Comparison of ENCODE assay signal across 14 cellular contexts in the genomic region with DNA sequence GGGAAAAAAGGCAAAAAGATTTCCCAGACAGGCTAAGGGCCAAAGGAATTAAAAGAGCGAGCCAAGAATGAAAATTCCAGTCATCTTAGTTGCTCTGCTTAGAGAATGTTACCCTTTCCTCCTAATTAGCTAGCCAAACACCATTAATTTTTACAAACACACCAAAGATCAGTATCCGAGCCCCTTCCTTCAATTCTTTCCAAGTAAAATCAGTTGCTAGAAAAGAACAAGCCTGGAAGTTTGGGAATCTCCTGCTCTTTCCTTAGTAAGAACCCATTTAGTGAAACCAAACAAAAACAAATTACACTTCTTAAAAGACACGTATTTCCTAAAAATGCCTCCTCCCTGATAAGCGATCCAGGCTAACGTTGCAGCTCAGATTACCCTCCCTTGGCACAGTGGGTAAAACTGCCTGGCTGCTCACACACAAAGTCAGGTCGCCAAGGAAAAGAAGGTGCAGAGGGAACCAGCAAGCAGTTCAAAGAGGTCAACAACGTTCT. TPM values are rescaled to one million over a fixed set of nuclear protein-coding genes. Genes with fewer than 3 reads are reported as not detected.
A peak's percentile ranks its signal among the peaks of the same experiment; 100 is the strongest.
DNase-seq lines count a peak whose midpoint lies in the region; ATAC-seq, FAIRE-seq and TF ChIP-seq lines count a peak whose summit lies in the region.
"Had no signal": no experiment of that assay in that cellular context is flagged by ENCODE, and none has a peak within 500 bp of the region (broad histone marks: within the 10 kb centered on the region; RNA-seq: fewer than 3 reads in every experiment).

No MANE protein-coding gene starts in this region.

- 21 to 29% methylated on average over 7 of the region's 7 CpGs for WGBS in gastroesophageal sphincter (ENCODE audit: low coverage in 1 of 2), 2 donors
- WGBS in pancreas, 2 donors: 50 to 53% methylated on average over 7 of the region's 7 CpGs

- TF ChIP-seq EP300 in gastroesophageal sphincter (IDR thresholded peaks at IDR 0.05): no peak

- H4K20me1 ChIP-seq in OCI-LY7 (ENCODE audit: insufficient read depth, low read length): no peaks in the 10 kb centered on the region

- no peaks in the 10 kb centered on the region for H3K9me3 ChIP-seq in gastroesophageal sphincter
- no peaks in the 10 kb centered on the region for H3K9me3 ChIP-seq in gastrocnemius medialis
- H3K9me3 ChIP-seq in OCI-LY7 (ENCODE audit: low read length): no peaks in the 10 kb centered on the region
- H3K9me3 ChIP-seq in pancreas: no peaks in the 10 kb centered on the region
- H3K9me3 ChIP-seq: neutrophil had no signal

- FAIRE-seq in pancreas (lab: Jason Lieb, UNC): no peak
- FAIRE-seq: GM19239 had no signal

- H3K36me3 ChIP-seq in gastroesophageal sphincter: no peaks in the 10 kb centered on the region
- H3K36me3 ChIP-seq in gastrocnemius medialis: no peaks in the 10 kb centered on the region
- no peaks in the 10 kb centered on the region for H3K36me3 ChIP-seq in OCI-LY7 (ENCODE audit: insufficient read depth, low read length)
- no peaks in the 10 kb centered on the region for H3K36me3 ChIP-seq in pancreas
- H3K36me3 ChIP-seq: neutrophil had no signal

- peaks cover 0 to 20% (median 13%) of the 10 kb centered on the region in 3 donors for H3K4me1 ChIP-seq in gastroesophageal sphincter
- peaks cover 17 to 48% of the 10 kb centered on the region in 2 donors for H3K4me1 ChIP-seq in gastrocnemius medialis
- H3K4me1 ChIP-seq in OCI-LY7 (ENCODE audit: insufficient read depth, low read length, poor library complexity, severe bottlenecking): no peaks in the 10 kb centered on the region
- H3K4me1 ChIP-seq in pancreas: peaks cover 0 to 9% (median 8%) of the 10 kb centered on the region in 3 donors

- no TSS peak for BruUV-seq in OCI-LY7 (replicated peaks; lab: Mats Ljungman, UMichigan)

- no peak overlapping the region for H2AFZ ChIP-seq in OCI-LY7 (ENCODE audit: low read length)

- H3K4me2 ChIP-seq in OCI-LY7 (ENCODE audit: low read length): no peak overlapping the region

- DNase-seq in G401 (ENCODE audit: low spot score) (peak; percentile 63), amniotic stem cell (lab: John Stamatoyannopoulos, UW) (peak; percentile 11), gastrocnemius medialis (no peak), hippocampal formation (lab: John Stamatoyannopoulos, UW) (no peak), OCI-LY7 (ENCODE audit: low spot score) (no peak), pancreas (no peak)
- DNase-seq: activated CD4-positive, alpha-beta T cell treated with anti-CD3 and anti-CD28 coated beads for 4 hours; activated effector memory CD4-positive, alpha-beta T cell treated with Interleukin-2 at 50 U/mL for 16 hours; effector CD8-positive, alpha-beta T cell; NCI-H524 had no signal

- ATAC-seq in gastroesophageal sphincter (peak; percentile 53), gastrocnemius medialis (peak; percentile 51 to 52), GM21515 (IDR thresholded peaks at IDR 0.05; ENCODE audit: unreplicated experiment) (no peak), pancreas (no peak)

- H3K27ac ChIP-seq in gastroesophageal sphincter (peak overlapping the region in 3 of 4 donors; percentile 7 to 46 (median 34)), gastrocnemius medialis (peak overlapping the region; percentile 41 to 72 (median 63)), OCI-LY7 (ENCODE audit: low read depth, low read length, poor library complexity, severe bottlenecking) (no peak overlapping the region), pancreas (no peak overlapping the region)
- H3K27ac ChIP-seq: neutrophil had no signal

- TF ChIP-seq CTCF in gastroesophageal sphincter (IDR thresholded peaks at IDR 0.05) (no peak), gastrocnemius medialis (IDR thresholded peaks at IDR 0.05 in 4 of 5, conservative IDR thresholded peaks at IDR 0.05 in 1 of 5) (no peak), OCI-LY7 (conservative IDR thresholded peaks at IDR 0.05; ENCODE audit: low read length) (no peak), pancreas (IDR thresholded peaks at IDR 0.05) (no peak)

- TF ChIP-seq POLR2A in gastroesophageal sphincter (IDR thresholded peaks at IDR 0.05): no peak
- no peak for TF ChIP-seq POLR2A in gastrocnemius medialis (IDR thresholded peaks at IDR 0.05)

- POLR2A ChIA-PET in OCI-LY7 (lab: Charles Lee): no interaction called here

- CTCF ChIA-PET in OCI-LY7 (lab: Charles Lee; ENCODE audit: unreplicated experiment): no interaction called here

- H3K9me2 ChIP-seq in OCI-LY7 (ENCODE audit: insufficient read depth, low read length): no peaks in the 10 kb centered on the region

- H3K27me3 ChIP-seq in gastroesophageal sphincter (no peaks in the 10 kb centered on the region), gastrocnemius medialis (no peaks in the 10 kb centered on the region), pancreas (no peaks in the 10 kb centered on the region)

- in situ Hi-C loops in G401 (cut with HindIII; ENCODE audit: low sequenced_read_pairs) (no loop called here), gastrocnemius medialis (cut with MboI; ENCODE audit: low sequenced_read_pairs in 4 of 4) (no loop called here)

- no peaks in the 10 kb centered on the region for H3K79me2 ChIP-seq in OCI-LY7 (ENCODE audit: insufficient read depth, low read depth, low read length)

- intact Hi-C loops in gastrocnemius medialis (cut with DNase I; ENCODE audit: low total_unique reads): loop anchor here (5.0 kb wide), 1 partner anchor 52 kb away; no protein-coding TSS in a partner anchor
- intact Hi-C loops in OCI-LY7 (cut with micrococcal nuclease; ENCODE audit: unreplicated experiment): no loop called here
- intact Hi-C loops in pancreas (cut with DNase I): no loop called here

- no peak overlapping the region for H3K4me3 ChIP-seq in gastroesophageal sphincter
- H3K4me3 ChIP-seq in gastrocnemius medialis: no peak overlapping the region
- H3K4me3 ChIP-seq in OCI-LY7 (ENCODE audit: low read depth, low read length, poor library complexity, severe bottlenecking): no peak overlapping the region
- no peak overlapping the region for H3K4me3 ChIP-seq in pancreas

RNA-seq across cellular contexts. Expression of a gene that starts 57.1 kb away (rescaled TPM):
- 1.5 and 2.1 TPM in 2 replicates for total RNA-seq in G401 (2014; rRNA removed; shearing (Covaris generic))
- total RNA-seq in gastroesophageal sphincter: 100 to 1,000 TPM in 2 of 4 donors, 10 to 100 TPM in 2; 75.2 to 172 (median 110) TPM
- 100 to 1,000 TPM in 3 of 4 donors, 10 to 100 TPM in 1; 84.7 to 203 (median 150) TPM for total RNA-seq in gastrocnemius medialis
- total RNA-seq in OCI-LY7 (2014; rRNA removed; shearing (Covaris generic)): 61.1 and 94.2 TPM in 2 replicates
- 246 and 268 TPM in 2 replicates for total RNA-seq in OCI-LY7 (2022)
- 10 to 100 TPM; 28.1 to 44.5 (median 37.1) TPM for total RNA-seq in pancreas
- polyA plus RNA-seq in pancreas: 10 to 100 TPM; 13.3 to 30.8 TPM

Comparison
In these comparisons a context has a peak if more than half of its experiments do, and no peak if none do; other contexts are left out.
1. DNase-seq: peak in G401 (single experiment) and amniotic stem cell (single experiment); none in gastrocnemius medialis (0 of 2), hippocampal formation (0 of 2), OCI-LY7 (single experiment) and pancreas (0 of 6).
2. ATAC-seq: peak in gastroesophageal sphincter (single experiment) and gastrocnemius medialis (2 of 2); none in GM21515 (single experiment) and pancreas (0 of 4).
3. H3K27ac ChIP-seq: peak in gastroesophageal sphincter (3 of 4) and gastrocnemius medialis (4 of 4); none in OCI-LY7 (single experiment) and pancreas (0 of 4).